ENCODE assay signal across 1 cellular context in genomic region chr17:930258-930657, GRCh38.
TF ChIP-seq lines count a peak whose summit lies in the region.

No MANE protein-coding gene starts in this region.

TF ChIP-seq in HepG2, 621 proteins besides CTCF, POLR2A, EP300 and RAD21 (continued from another document and continues in another):
- TF ChIP-seq, protein P1, sequence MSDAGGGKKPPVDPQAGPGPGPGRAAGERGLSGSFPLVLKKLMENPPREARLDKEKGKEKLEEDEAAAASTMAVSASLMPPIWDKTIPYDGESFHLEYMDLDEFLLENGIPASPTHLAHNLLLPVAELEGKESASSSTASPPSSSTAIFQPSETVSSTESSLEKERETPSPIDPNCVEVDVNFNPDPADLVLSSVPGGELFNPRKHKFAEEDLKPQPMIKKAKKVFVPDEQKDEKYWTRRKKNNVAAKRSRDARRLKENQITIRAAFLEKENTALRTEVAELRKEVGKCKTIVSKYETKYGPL (CRISPR knock-in tag; IDR thresholded peaks at IDR 0.05): no peak; the same call in 1 of the 2 replicates
- no peak for TF ChIP-seq ZNF879 (CRISPR knock-in tag; IDR thresholded peaks at IDR 0.05)
- TF ChIP-seq RXRA (CRISPR knock-in tag; IDR thresholded peaks at IDR 0.05): peak; percentile 87; the same call in 1 of the 2 replicates
- no peak for TF ChIP-seq POLR2AphosphoS2 (IDR thresholded peaks at IDR 0.05; ENCODE audit: low read depth, low read length)
- no peak for TF ChIP-seq ZBTB40 (IDR thresholded peaks at IDR 0.05)
- peak; percentile 44; the same call in 1 of the 2 replicates for TF ChIP-seq ZBTB40 (CRISPR knock-in tag; IDR thresholded peaks at IDR 0.05)
- TF ChIP-seq PAWR (CRISPR knock-in tag; IDR thresholded peaks at IDR 0.05; ENCODE audit: borderline replicate concordance): no peak
- peak; percentile 88 for TF ChIP-seq JUN (CRISPR knock-in tag; IDR thresholded peaks at IDR 0.05)
- TF ChIP-seq, protein P2, sequence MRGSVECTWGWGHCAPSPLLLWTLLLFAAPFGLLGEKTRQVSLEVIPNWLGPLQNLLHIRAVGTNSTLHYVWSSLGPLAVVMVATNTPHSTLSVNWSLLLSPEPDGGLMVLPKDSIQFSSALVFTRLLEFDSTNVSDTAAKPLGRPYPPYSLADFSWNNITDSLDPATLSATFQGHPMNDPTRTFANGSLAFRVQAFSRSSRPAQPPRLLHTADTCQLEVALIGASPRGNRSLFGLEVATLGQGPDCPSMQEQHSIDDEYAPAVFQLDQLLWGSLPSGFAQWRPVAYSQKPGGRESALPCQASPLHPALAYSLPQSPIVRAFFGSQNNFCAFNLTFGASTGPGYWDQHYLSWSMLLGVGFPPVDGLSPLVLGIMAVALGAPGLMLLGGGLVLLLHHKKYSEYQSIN (CRISPR knock-in tag; IDR thresholded peaks at IDR 0.05; ENCODE audit: borderline replicate concordance): no peak
- TF ChIP-seq ZBTB33 (CRISPR knock-in tag; IDR thresholded peaks at IDR 0.05): peak; percentile 86
- 0 out of 2 replicates have a peak, but pooled peaks have one; percentile 14 for TF ChIP-seq STAT5B (CRISPR knock-in tag; IDR thresholded peaks at IDR 0.05)
- TF ChIP-seq ZFP41 (CRISPR knock-in tag; IDR thresholded peaks at IDR 0.05; ENCODE audit: borderline replicate concordance): no peak
- TF ChIP-seq PHF20 (CRISPR knock-in tag; IDR thresholded peaks at IDR 0.05): no peak
- TF ChIP-seq, protein P3, sequence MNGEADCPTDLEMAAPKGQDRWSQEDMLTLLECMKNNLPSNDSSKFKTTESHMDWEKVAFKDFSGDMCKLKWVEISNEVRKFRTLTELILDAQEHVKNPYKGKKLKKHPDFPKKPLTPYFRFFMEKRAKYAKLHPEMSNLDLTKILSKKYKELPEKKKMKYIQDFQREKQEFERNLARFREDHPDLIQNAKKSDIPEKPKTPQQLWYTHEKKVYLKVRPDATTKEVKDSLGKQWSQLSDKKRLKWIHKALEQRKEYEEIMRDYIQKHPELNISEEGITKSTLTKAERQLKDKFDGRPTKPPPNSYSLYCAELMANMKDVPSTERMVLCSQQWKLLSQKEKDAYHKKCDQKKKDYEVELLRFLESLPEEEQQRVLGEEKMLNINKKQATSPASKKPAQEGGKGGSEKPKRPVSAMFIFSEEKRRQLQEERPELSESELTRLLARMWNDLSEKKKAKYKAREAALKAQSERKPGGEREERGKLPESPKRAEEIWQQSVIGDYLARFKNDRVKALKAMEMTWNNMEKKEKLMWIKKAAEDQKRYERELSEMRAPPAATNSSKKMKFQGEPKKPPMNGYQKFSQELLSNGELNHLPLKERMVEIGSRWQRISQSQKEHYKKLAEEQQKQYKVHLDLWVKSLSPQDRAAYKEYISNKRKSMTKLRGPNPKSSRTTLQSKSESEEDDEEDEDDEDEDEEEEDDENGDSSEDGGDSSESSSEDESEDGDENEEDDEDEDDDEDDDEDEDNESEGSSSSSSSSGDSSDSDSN (CRISPR knock-in tag; IDR thresholded peaks at IDR 0.05): no peak
- peak; percentile 89; the same call in 1 of the 2 replicates for TF ChIP-seq ZKSCAN8 (CRISPR knock-in tag; IDR thresholded peaks at IDR 0.05; ENCODE audit: borderline replicate concordance)
- TF ChIP-seq ZNF562 (CRISPR knock-in tag; IDR thresholded peaks at IDR 0.05; ENCODE audit: borderline replicate concordance): no peak
- TF ChIP-seq KDM5B (CRISPR knock-in tag; IDR thresholded peaks at IDR 0.05; ENCODE audit: borderline replicate concordance): no peak
- TF ChIP-seq ZFP37 (CRISPR knock-in tag; IDR thresholded peaks at IDR 0.05; ENCODE audit: borderline replicate concordance): 0 out of 2 replicates have a peak, but pooled peaks have one; percentile 48
- peak; percentile 35; the same call in 1 of the 2 replicates for TF ChIP-seq ZNF652 (CRISPR knock-in tag; IDR thresholded peaks at IDR 0.05; ENCODE audit: borderline replicate concordance, low read depth)
- peak; percentile 63 for TF ChIP-seq ZMYM4 (CRISPR knock-in tag; IDR thresholded peaks at IDR 0.05)
- TF ChIP-seq RFXANK (CRISPR knock-in tag; IDR thresholded peaks at IDR 0.05): peak; percentile 53; the same call in 1 of the 2 replicates
- TF ChIP-seq HMG20A (CRISPR knock-in tag; IDR thresholded peaks at IDR 0.05; ENCODE audit: borderline replicate concordance): peak; percentile 97
- TF ChIP-seq ZNF678 (CRISPR knock-in tag; IDR thresholded peaks at IDR 0.05): 0 out of 2 replicates have a peak, but pooled peaks have one; percentile 77
- TF ChIP-seq NFIB (CRISPR knock-in tag; IDR thresholded peaks at IDR 0.05; ENCODE audit: borderline replicate concordance): no peak
- TF ChIP-seq TAF1 (CRISPR knock-in tag; IDR thresholded peaks at IDR 0.05): no peak
- TF ChIP-seq MATR3 (CRISPR knock-in tag; IDR thresholded peaks at IDR 0.05): no peak
- TF ChIP-seq CHD4 (IDR thresholded peaks at IDR 0.05; ENCODE audit: borderline replicate concordance, low read length): no peak; the same call in 1 of the 2 replicates
- TF ChIP-seq BRF2 (CRISPR knock-in tag; IDR thresholded peaks at IDR 0.05): 0 out of 2 replicates have a peak, but pooled peaks have one; percentile 25
- peak; percentile 29; the same call in 1 of the 2 replicates for TF ChIP-seq SPEN (CRISPR knock-in tag; IDR thresholded peaks at IDR 0.05; ENCODE audit: low read depth)
- TF ChIP-seq, protein P4, sequence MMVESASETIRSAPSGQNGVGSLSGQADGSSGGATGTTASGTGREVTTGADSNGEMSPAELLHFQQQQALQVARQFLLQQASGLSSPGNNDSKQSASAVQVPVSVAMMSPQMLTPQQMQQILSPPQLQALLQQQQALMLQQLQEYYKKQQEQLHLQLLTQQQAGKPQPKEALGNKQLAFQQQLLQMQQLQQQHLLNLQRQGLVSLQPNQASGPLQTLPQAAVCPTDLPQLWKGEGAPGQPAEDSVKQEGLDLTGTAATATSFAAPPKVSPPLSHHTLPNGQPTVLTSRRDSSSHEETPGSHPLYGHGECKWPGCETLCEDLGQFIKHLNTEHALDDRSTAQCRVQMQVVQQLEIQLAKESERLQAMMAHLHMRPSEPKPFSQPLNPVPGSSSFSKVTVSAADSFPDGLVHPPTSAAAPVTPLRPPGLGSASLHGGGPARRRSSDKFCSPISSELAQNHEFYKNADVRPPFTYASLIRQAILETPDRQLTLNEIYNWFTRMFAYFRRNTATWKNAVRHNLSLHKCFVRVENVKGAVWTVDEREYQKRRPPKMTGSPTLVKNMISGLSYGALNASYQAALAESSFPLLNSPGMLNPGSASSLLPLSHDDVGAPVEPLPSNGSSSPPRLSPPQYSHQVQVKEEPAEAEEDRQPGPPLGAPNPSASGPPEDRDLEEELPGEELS (CRISPR knock-in tag; IDR thresholded peaks at IDR 0.05): peak; percentile 100
- peak; percentile 99 for TF ChIP-seq ONECUT2 (CRISPR knock-in tag; IDR thresholded peaks at IDR 0.05)
